8 cellular contexts compared by ENCODE assay signal in the genomic region with DNA sequence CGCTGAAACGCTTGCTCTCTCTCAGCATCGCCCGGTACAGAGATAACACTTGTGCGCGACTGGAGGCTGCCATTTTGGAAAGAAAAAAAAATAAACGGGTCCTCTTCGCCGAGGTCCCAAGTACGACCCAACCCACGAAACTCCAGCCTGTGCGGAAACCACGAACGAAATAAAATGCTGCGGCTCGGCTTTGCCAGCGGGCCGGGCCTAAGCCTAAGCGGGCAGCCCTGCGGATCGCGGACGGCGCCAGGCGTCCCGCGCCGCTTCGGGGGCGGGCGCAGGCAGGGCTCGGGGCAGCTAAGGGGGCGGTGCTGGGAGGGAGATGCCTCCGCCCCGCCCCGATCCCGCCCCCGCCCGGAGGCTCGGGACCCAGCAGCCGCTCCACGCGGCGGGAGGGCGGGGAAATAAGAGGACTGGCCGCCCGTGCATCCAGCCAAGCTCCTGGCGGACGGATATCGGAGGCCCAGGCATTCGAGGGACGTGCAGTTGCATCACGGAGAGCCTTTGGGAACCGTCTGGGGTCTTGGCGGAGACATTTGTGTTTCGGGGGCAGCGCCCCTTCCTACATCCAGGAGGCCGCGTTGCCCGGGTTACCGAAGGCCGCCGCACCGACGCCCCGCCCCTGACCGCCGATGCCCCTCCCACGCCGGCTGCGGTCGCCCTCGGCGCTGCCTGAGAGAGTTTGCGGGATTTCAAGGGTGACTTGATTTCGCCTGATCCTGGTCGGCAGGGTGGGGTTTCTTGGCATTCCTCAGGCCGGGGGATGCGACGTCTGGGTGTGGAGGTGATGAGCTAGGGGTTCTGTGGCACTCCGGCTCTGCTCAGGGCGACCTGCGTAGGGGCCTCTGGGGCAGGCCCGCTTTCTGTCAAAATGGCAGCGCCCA. TPM values are rescaled to one million over a fixed set of nuclear protein-coding genes. Genes with fewer than 3 reads are reported as not detected.
DNase-seq lines count a peak whose midpoint lies in the region; ATAC-seq, FAIRE-seq and TF ChIP-seq lines count a peak whose summit lies in the region.

A gene (plus strand): TSS at position 853 of the 884 bp plus-strand sequence.
A gene (minus strand): TSS at position 290 of the 884 bp plus-strand sequence. CDS start 217 bp downstream, at position 73.

- TF ChIP-seq CTCF in OCI-LY3 (IDR thresholded peaks at IDR 0.05; ENCODE audit: low read depth, low read length) (no peak), endothelial cell of umbilical vein (IDR thresholded peaks at IDR 0.05; ENCODE audit: extremely low read depth in 1 of 2, insufficient read depth in 1 of 2, low read depth in 1 of 2, low read length in 2 of 2) (peak in 1 of 2 donors; percentile 27)

- H3K9me1 ChIP-seq in endothelial cell of umbilical vein (replicated peaks; ENCODE audit: control insufficient read depth, extremely low read depth, insufficient read depth, low read length) = no peaks in the 10 kb centered on the region

- H3K4me2 ChIP-seq in OCI-LY3 (ENCODE audit: low read length) = peak within 1 kb of the TSS; percentile 91
- peak within 1 kb of the TSS; percentile 96 for H3K4me2 ChIP-seq in endothelial cell of umbilical vein (ENCODE audit: insufficient read depth, low read length)

- dilution Hi-C loops in endothelial cell of umbilical vein (cut with MboI; ENCODE audit: extremely low pct_ligation_motif_present, low sequenced_read_pairs) = no loop called here

- H3K9ac ChIP-seq in HUES64 (ENCODE audit: low read depth, low read length) (peak within 1 kb of the TSS; percentile 100), OCI-LY3 (ENCODE audit: low read length) (peak within 1 kb of the TSS; percentile 85), endothelial cell of umbilical vein (replicated peaks; ENCODE audit: extremely low read depth, insufficient read depth, low read length) (peak within 1 kb of the TSS; percentile 95)

- BruUV-seq in endothelial cell of umbilical vein (replicated peaks; lab: Mats Ljungman, UMichigan) = no TSS peak

- H3K4me3 ChIP-seq in HUES64 (ENCODE audit: low read length) (peak within 1 kb of the TSS; percentile 88), OCI-LY3 (ENCODE audit: low read length) (peak within 1 kb of the TSS; percentile 95), endothelial cell of umbilical vein (replicated peaks in 1 of 3; ENCODE audit: insufficient read depth in 1 of 3, low read depth in 1 of 3, low read length in 3 of 3) (peak within 1 kb of the TSS; percentile 94 to 98 (median 96))

- WGBS in HUES64 = under 1% methylated on average over 85 of the region's 85 CpGs

- FAIRE-seq in endothelial cell of umbilical vein (lab: Jason Lieb, UNC) = peak; percentile 90

- peaks cover 80% of the 10 kb centered on the region for H3K79me2 ChIP-seq in OCI-LY3 (ENCODE audit: low read length)
- H3K79me2 ChIP-seq in endothelial cell of umbilical vein (ENCODE audit: control insufficient read depth, insufficient read depth, low read length) = peaks cover 23% of the 10 kb centered on the region

- H3K27me3 ChIP-seq in HUES64 (ENCODE audit: insufficient read depth, low read length) (no peaks in the 10 kb centered on the region), OCI-LY3 (ENCODE audit: low read depth, low read length) (no peaks in the 10 kb centered on the region), endothelial cell of umbilical vein (ENCODE audit: control insufficient read depth in 2 of 2, insufficient read depth in 2 of 2, low read length in 2 of 2) (no peaks in the 10 kb centered on the region)

- H3K9me3 ChIP-seq in HUES64 (ENCODE audit: insufficient read depth, low read depth, low read length) (no peaks in the 10 kb centered on the region), OCI-LY3 (ENCODE audit: insufficient read depth, low read length) (no peaks in the 10 kb centered on the region), endothelial cell of umbilical vein (replicated peaks; ENCODE audit: control insufficient read depth, insufficient read depth, low read length) (no peaks in the 10 kb centered on the region)

- H2AFZ ChIP-seq in OCI-LY3 (ENCODE audit: low read depth, low read length) = peak within 1 kb of the TSS; percentile 61; the same call in 1 of the 2 replicates
- H2AFZ ChIP-seq in endothelial cell of umbilical vein (ENCODE audit: low read depth, low read length) = peak within 1 kb of the TSS; percentile 80

- H3K36me3 ChIP-seq in HUES64 (ENCODE audit: insufficient read depth, low read length) (peaks cover 18% of the 10 kb centered on the region), OCI-LY3 (replicated peaks; ENCODE audit: low read depth, low read length) (no peaks in the 10 kb centered on the region), endothelial cell of umbilical vein (ENCODE audit: control insufficient read depth in 2 of 2, extremely low read depth in 1 of 2, insufficient read depth in 2 of 2, low read length in 2 of 2) (peaks cover 0 to 3% of the 10 kb centered on the region in 2 experiments)

- POLR2A ChIA-PET in endothelial cell of umbilical vein (lab: Charles Lee) = no interaction called here

- peak; percentile 32 for TF ChIP-seq POLR2A in endothelial cell of umbilical vein (IDR thresholded peaks at IDR 0.05; ENCODE audit: low read depth, low read length)

- peak within 1 kb of the TSS; percentile 99 for H3K27ac ChIP-seq in HUES64 (ENCODE audit: low read depth, low read length)
- H3K27ac ChIP-seq in OCI-LY3 (ENCODE audit: low read length) = peak within 1 kb of the TSS; percentile 83
- peak within 1 kb of the TSS; percentile 89 for H3K27ac ChIP-seq in endothelial cell of umbilical vein (ENCODE audit: insufficient read depth, low read depth, low read length)

- ATAC-seq in GM21515 (IDR thresholded peaks at IDR 0.05; ENCODE audit: unreplicated experiment) = peak; percentile 75

- H3K4me1 ChIP-seq in HUES64 (ENCODE audit: insufficient read depth, low read length) (no peaks in the 10 kb centered on the region; the same call in 1 of the 2 replicates), OCI-LY3 (ENCODE audit: low read length) (peaks cover 16% of the 10 kb centered on the region), endothelial cell of umbilical vein (ENCODE audit: control insufficient read depth, extremely low read depth, insufficient read depth, low read length) (peaks cover 9% of the 10 kb centered on the region)

- intact Hi-C loops in endothelial cell of umbilical vein (cut with micrococcal nuclease) = loop anchor here (1.0 to 5.0 kb wide), 7 partner anchors 30 to 204 kb away; no protein-coding TSS in a partner anchor

- peak; percentile 99 for DNase-seq in D341Med (ENCODE audit: low spot score)
- DNase-seq in activated T-cell treated with anti-CD3 and anti-CD28 coated beads for 1 hour (ENCODE audit: low read depth) = peak; percentile 88
- DNase-seq in endothelial cell of umbilical vein (ENCODE audit: low read depth, low spot score) = peak; percentile 94
- peak; percentile 89 for DNase-seq in middle frontal gyrus (ENCODE audit: extremely low spot score, low spot score)
- DNase-seq in stimulated activated CD8-positive, alpha-beta memory T cell treated with anti-CD3 and anti-CD28 coated beads, Interleukin-2, amount 100 ng/mL, for 1 hour (ENCODE audit: low read depth in 2 of 2) = peak; percentile 79 to 84

- H4K20me1 ChIP-seq in OCI-LY3 (ENCODE audit: insufficient read depth, low read length) (no peaks in the 10 kb centered on the region), endothelial cell of umbilical vein (replicated peaks; ENCODE audit: control insufficient read depth, extremely low read depth, insufficient read depth, low read length) (no peaks in the 10 kb centered on the region)

- CTCF ChIA-PET in endothelial cell of umbilical vein (lab: Charles Lee) = interaction anchor here (1.2 to 3.0 kb wide), 3 partner anchors 70 to 119 kb away, joined by 3 to 14 read pairs (median 7); no protein-coding TSS in a partner anchor

TF ChIP-seq in endothelial cell of umbilical vein, 7 proteins besides CTCF, POLR2A, EP300 and RAD21:
- TF ChIP-seq GATA2 (IDR thresholded peaks at IDR 0.05; ENCODE audit: insufficient read depth, insufficient read length, low read depth, low read length) (no peak), POLR2AphosphoS5 (IDR thresholded peaks at IDR 0.05; ENCODE audit: insufficient read depth, low read depth, low read length) (peak; percentile 59)
- TF ChIP-seq, protein P1, sequence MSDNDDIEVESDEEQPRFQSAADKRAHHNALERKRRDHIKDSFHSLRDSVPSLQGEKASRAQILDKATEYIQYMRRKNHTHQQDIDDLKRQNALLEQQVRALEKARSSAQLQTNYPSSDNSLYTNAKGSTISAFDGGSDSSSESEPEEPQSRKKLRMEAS (IDR thresholded peaks at IDR 0.05; ENCODE audit: insufficient read depth, insufficient read length) = peak; percentile 69

RNA-seq across cellular contexts. Expression of the first gene that starts in this region (rescaled TPM):
- polyA plus RNA-seq in HUES64 (2013, experiment 1 of 2) = 11.4 TPM
- polyA plus RNA-seq in HUES64 (2013, experiment 2 of 2) = 10.4 TPM
- total RNA-seq in endothelial cell of umbilical vein = 19.6 and 20.5 TPM in 2 replicates
- polyA plus RNA-seq in endothelial cell of umbilical vein = 17.9 and 20.2 TPM in 2 replicates
- 19.3 and 20.3 TPM in 2 replicates for polyA plus RNA-seq in endothelial cell of umbilical vein (2011; cell fraction: cytosol; rRNA removed)
- 16.0 and 17.0 TPM in 2 replicates for polyA plus RNA-seq in endothelial cell of umbilical vein (2011; cell fraction: nucleus; rRNA removed)
- 12.8 and 19.2 TPM in 2 replicates for polyA plus RNA-seq in endothelial cell of umbilical vein (2012)
- polyA minus RNA-seq in endothelial cell of umbilical vein = 53.7 and 58.3 TPM in 2 replicates
- 15.0 TPM for polyA minus RNA-seq in endothelial cell of umbilical vein (2011; cell fraction: cytosol; rRNA and poly(A)+ RNA removed)
- 54.7 and 59.2 TPM in 2 replicates for polyA minus RNA-seq in endothelial cell of umbilical vein (2011; cell fraction: nucleus; rRNA and poly(A)+ RNA removed)

RNA-seq across cellular contexts. Expression of the second gene that starts in this region (rescaled TPM):
- 41.3 TPM for polyA plus RNA-seq in HUES64 (2013, experiment 1 of 2)
- polyA plus RNA-seq in HUES64 (2013, experiment 2 of 2) = 45.6 TPM
- 39.5 and 39.7 TPM in 2 replicates for total RNA-seq in endothelial cell of umbilical vein
- polyA plus RNA-seq in endothelial cell of umbilical vein = 41.4 and 44.0 TPM in 2 replicates
- polyA plus RNA-seq in endothelial cell of umbilical vein (2011; cell fraction: cytosol; rRNA removed) = 44.7 and 45.8 TPM in 2 replicates
- 16.9 and 20.0 TPM in 2 replicates for polyA plus RNA-seq in endothelial cell of umbilical vein (2011; cell fraction: nucleus; rRNA removed)
- polyA plus RNA-seq in endothelial cell of umbilical vein (2012) = 32.9 and 34.9 TPM in 2 replicates
- 21.3 and 24.0 TPM in 2 replicates for polyA minus RNA-seq in endothelial cell of umbilical vein
- 12.3 TPM for polyA minus RNA-seq in endothelial cell of umbilical vein (2011; cell fraction: cytosol; rRNA and poly(A)+ RNA removed)
- 14.3 and 18.3 TPM in 2 replicates for polyA minus RNA-seq in endothelial cell of umbilical vein (2011; cell fraction: nucleus; rRNA and poly(A)+ RNA removed)

Comparison
In these comparisons a context has a peak if more than half of its experiments do, and no peak if none do; other contexts are left out.
1. Peak in every context shown above with its lines: DNase-seq, ATAC-seq, H3K4me3 ChIP-seq and H3K27ac ChIP-seq.